In the genomic region with DNA sequence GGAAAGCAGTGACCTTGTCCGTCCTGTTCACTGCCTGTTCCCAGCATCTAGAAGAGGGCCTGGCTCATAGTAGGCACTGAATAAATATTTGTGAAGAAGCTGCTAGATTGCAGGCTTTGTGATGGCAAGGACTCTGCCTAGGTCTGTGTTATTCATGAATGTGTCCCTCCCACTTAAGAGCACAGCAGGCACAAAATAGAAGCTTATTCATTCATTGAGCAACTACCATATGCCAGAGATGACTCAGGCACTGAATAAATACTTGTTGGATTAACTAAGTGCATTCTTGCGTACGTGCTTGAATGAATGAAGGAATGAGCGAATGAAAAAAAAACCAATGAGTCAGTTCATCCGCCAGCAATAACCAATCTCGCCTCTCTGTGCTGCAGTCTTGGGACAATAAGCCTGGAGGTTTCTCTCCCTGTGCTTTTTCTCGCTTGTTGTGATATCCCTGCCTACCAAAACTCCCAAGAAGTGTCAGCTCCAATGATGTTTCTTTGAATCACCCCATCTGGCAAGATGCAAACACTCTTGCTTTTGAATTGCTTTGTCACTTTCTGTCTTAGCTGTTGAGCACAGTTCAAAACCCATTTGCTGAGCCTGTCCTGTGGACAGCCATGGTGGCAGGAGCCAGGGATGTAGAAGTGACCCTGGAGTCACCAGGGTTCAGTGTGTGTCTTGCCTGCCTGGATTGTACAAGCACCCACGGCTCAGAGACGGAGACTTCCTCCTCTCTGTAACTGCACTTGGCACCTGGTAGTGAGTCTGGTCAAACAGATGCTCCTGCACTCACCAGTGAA, we compare ENCODE assay signal across 9 cellular contexts.
DNase-seq lines count a peak whose midpoint lies in the region; ATAC-seq and TF ChIP-seq lines count a peak whose summit lies in the region.
"Had no signal": no experiment of that assay in that cellular context is flagged by ENCODE, and none has a peak within 500 bp of the region (broad histone marks: within the 10 kb centered on the region; RNA-seq: fewer than 3 reads in every experiment).

No MANE protein-coding gene starts in this region.

- DNase-seq in GM06990 (ENCODE audit: extremely low read depth, insufficient read length): peak; percentile 62
- peak; percentile 37 for DNase-seq in NCI-H446 treated with DMSO at 0.1 percent for 48 hours (lab: John Stamatoyannopoulos, UW)
- peak; percentile 98 for DNase-seq in epithelial cell of proximal tubule (ENCODE audit: low read depth)
- peak; percentile 78 for DNase-seq in retinal pigment epithelial cell (ENCODE audit: low read depth)
- no peak for DNase-seq in colonic mucosa
- no peak for DNase-seq in GF-D8 (lab: John Stamatoyannopoulos, UW)
- DNase-seq in NCI-H1436 (lab: John Stamatoyannopoulos, UW): no peak
- DNase-seq: activated gamma-delta T cell had no signal

- TF ChIP-seq CTCF in GM06990 (IDR thresholded peaks at IDR 0.05; ENCODE audit: insufficient read depth, low read length, poor library complexity, severe bottlenecking): no peak
- TF ChIP-seq CTCF in epithelial cell of proximal tubule (conservative IDR thresholded peaks at IDR 0.05; ENCODE audit: low read depth, low read length): no peak
- TF ChIP-seq CTCF in retinal pigment epithelial cell (conservative IDR thresholded peaks at IDR 0.05; ENCODE audit: low read depth, low read length): no peak
- TF ChIP-seq CTCF in colonic mucosa (IDR thresholded peaks at IDR 0.05): no peak

- H3K27me3 ChIP-seq in GM06990 (replicated peaks; ENCODE audit: control insufficient read depth, insufficient read depth, low read length) (no peaks in the 10 kb centered on the region), colonic mucosa (no peaks in the 10 kb centered on the region)

- H3K27ac ChIP-seq in colonic mucosa: no peak overlapping the region

- no peak for ATAC-seq in GM21528 (IDR thresholded peaks at IDR 0.05; ENCODE audit: low FRiP score, unreplicated experiment)

- no peaks in the 10 kb centered on the region for H3K36me3 ChIP-seq in GM06990 (ENCODE audit: control insufficient read depth, insufficient read depth, low read length)
- H3K36me3 ChIP-seq in colonic mucosa: no peaks in the 10 kb centered on the region

- no peaks in the 10 kb centered on the region for H3K9me3 ChIP-seq in colonic mucosa

- no peaks in the 10 kb centered on the region for H3K4me1 ChIP-seq in colonic mucosa

- no peak overlapping the region for H3K9ac ChIP-seq in colonic mucosa (ENCODE audit: low read depth in 2 of 2, low read length in 2 of 2)

- intact Hi-C loops in colonic mucosa (cut with DNase I): no loop called here

- H3K4me3 ChIP-seq in GM06990 (replicated peaks; ENCODE audit: low read depth, low read length) (no peak overlapping the region), epithelial cell of proximal tubule (ENCODE audit: low read depth, low read length) (no peak overlapping the region), retinal pigment epithelial cell (ENCODE audit: low read length) (no peak overlapping the region), colonic mucosa (no peak overlapping the region)

Comparison
In these comparisons a context has a peak if more than half of its experiments do, and no peak if none do; other contexts are left out.
1. DNase-seq: peak in GM06990 (single experiment), NCI-H446 treated with DMSO at 0.1 percent for 48 hours (single experiment), epithelial cell of proximal tubule (single experiment) and retinal pigment epithelial cell (single experiment); none in colonic mucosa (single experiment), GF-D8 (single experiment) and NCI-H1436 (single experiment).